ENCODE assay signal across 10 cellular contexts in the genomic region with DNA sequence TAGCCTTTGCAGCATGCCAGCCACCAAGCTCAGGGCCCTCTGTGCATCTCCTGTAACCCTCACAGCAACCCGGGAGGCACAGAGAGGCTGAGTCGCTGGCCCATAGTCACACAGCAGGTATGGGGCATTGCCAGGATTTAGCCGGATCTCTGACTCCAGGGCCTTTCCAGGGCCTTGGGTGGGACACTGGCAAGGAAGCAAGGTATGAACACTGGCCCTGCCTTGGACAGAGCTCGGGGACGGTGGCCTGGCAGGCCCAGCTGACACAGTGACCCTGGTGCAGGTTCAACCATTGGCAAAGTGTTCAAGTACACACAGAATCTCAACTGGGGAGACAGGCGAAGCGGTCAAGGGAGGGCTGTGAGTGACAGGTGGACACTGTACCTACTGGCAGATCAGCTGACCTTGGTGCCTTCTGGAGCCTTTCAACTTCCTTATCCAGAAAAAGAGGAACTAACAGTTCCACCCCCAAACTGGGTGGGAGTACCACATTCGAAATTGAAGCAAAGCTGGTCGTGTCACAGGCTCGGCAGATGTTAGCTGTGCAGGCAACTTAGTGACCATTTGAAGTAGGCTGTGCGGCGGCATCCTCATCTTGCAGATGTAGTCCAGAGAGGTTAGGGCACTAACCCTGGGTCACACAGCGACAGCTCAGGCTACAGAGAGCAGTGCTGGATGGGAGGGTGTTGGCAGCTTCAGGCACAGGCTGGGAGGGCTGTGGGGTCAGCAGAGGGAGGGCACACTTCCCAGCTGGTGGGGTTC.
DNase-seq lines count a peak whose midpoint lies in the region; ATAC-seq and TF ChIP-seq lines count a peak whose summit lies in the region.
"Had no signal": no experiment of that assay in that cellular context is flagged by ENCODE, and none has a peak within 500 bp of the region (broad histone marks: within the 10 kb centered on the region; RNA-seq: fewer than 3 reads in every experiment).

No MANE protein-coding gene starts in this region.

- no peak overlapping the region for H3K4me2 ChIP-seq in neuronal stem cell (ENCODE audit: insufficient read depth, low read length, poor library complexity, severe bottlenecking)

- no peak overlapping the region for H2AK5ac ChIP-seq in neuronal stem cell (ENCODE audit: low read depth, low read length)

- no peak overlapping the region for H3K9ac ChIP-seq in neuronal stem cell (ENCODE audit: low read depth, low read length, poor library complexity)

- no peak overlapping the region for H2AFZ ChIP-seq in neuronal stem cell (ENCODE audit: low read length)

- H3K4me1 ChIP-seq in esophagus (ENCODE audit: control insufficient read depth in 2 of 2, insufficient read depth in 2 of 2, low read length in 1 of 2) (peaks cover 23 to 63% of the 10 kb centered on the region in 2 donors), gastrocnemius medialis (peaks cover 62 to 80% of the 10 kb centered on the region in 2 donors), neuronal stem cell (ENCODE audit: control insufficient read depth in 2 of 2, insufficient read depth in 1 of 2, low read depth in 1 of 2, low read length in 2 of 2) (peaks cover 40 to 52% of the 10 kb centered on the region in 2 donors)

- no peak overlapping the region for H2BK5ac ChIP-seq in neuronal stem cell (ENCODE audit: low read length)

- H3K27me3 ChIP-seq in esophagus (ENCODE audit: control insufficient read depth in 1 of 2, insufficient read depth in 2 of 2, low read length in 2 of 2) (no peaks in the 10 kb centered on the region), gastrocnemius medialis (no peaks in the 10 kb centered on the region), neuronal stem cell (ENCODE audit: control insufficient read depth in 3 of 3, insufficient read depth in 3 of 3, low read depth in 1 of 3, low read length in 3 of 3) (no peaks in the 10 kb centered on the region)

- H3K79me1 ChIP-seq in neuronal stem cell (ENCODE audit: low read depth, low read length) = peaks cover 28% of the 10 kb centered on the region

- ATAC-seq in gastrocnemius medialis = no peak

- H3K23ac ChIP-seq in neuronal stem cell (ENCODE audit: low read depth, low read length, poor library complexity) = no peak overlapping the region

- WGBS in esophagus, 2 donors = 60 to 67% methylated on average over 13 of the region's 13 CpGs
- WGBS in neuronal stem cell (ENCODE audit: extremely low coverage in 2 of 2, insufficient read length in 2 of 2, insufficient replicate concordance in 1 of 2), 2 donors = no CpG with 5 or more reads among the region's 13 CpGs

- TF ChIP-seq POLR2A in gastrocnemius medialis (IDR thresholded peaks at IDR 0.05) = no peak

- H3K18ac ChIP-seq in neuronal stem cell (ENCODE audit: low read length) = no peak overlapping the region

- TF ChIP-seq CTCF in RWPE1 (conservative IDR thresholded peaks at IDR 0.05; ENCODE audit: low read depth) (no peak), gastrocnemius medialis (IDR thresholded peaks at IDR 0.05 in 4 of 5, conservative IDR thresholded peaks at IDR 0.05 in 1 of 5) (no peak)

- CTCF ChIA-PET in RWPE1 (lab: Yijun Ruan, JAX) = interaction anchor here (0.6 to 2.2 kb wide), 3 partner anchors 67 to 701 kb away, joined by 4 to 6 read pairs (median 5); no protein-coding TSS in a partner anchor

- no peak overlapping the region for H4K91ac ChIP-seq in neuronal stem cell (ENCODE audit: low read depth, low read length, poor library complexity)

- H3K27ac ChIP-seq in RWPE1 = peak overlapping the region; percentile 98
- peak overlapping the region; percentile 82 to 92 for H3K27ac ChIP-seq in esophagus (ENCODE audit: low read depth in 2 of 2, low read length in 1 of 2)
- H3K27ac ChIP-seq in gastrocnemius medialis = peak overlapping the region; percentile 85 to 92 (median 86)
- no peak overlapping the region for H3K27ac ChIP-seq in neuronal stem cell (replicated peaks; ENCODE audit: low read length)

- no peak overlapping the region for H2BK15ac ChIP-seq in neuronal stem cell (ENCODE audit: low read length)

- no peak overlapping the region for H3K14ac ChIP-seq in neuronal stem cell (ENCODE audit: low read length)

- no peak overlapping the region for H2BK12ac ChIP-seq in neuronal stem cell (ENCODE audit: low read length)

- no peak overlapping the region for H3K4ac ChIP-seq in neuronal stem cell (ENCODE audit: low read length)

- H3K36me3 ChIP-seq in esophagus (ENCODE audit: control insufficient read depth in 2 of 2, insufficient read depth in 2 of 2, low read length in 1 of 2) = no peaks in the 10 kb centered on the region
- no peaks in the 10 kb centered on the region for H3K36me3 ChIP-seq in gastrocnemius medialis
- peaks cover 0 to 1% of the 10 kb centered on the region in 2 donors for H3K36me3 ChIP-seq in neuronal stem cell (replicated peaks in 1 of 2; ENCODE audit: control insufficient read depth in 2 of 2, insufficient read depth in 2 of 2, low read length in 2 of 2)

- DNase-seq in GF-D8 (lab: John Stamatoyannopoulos, UW) = peak; percentile 69
- DNase-seq in RWPE1 (ENCODE audit: low spot score) = no peak
- DNase-seq in gastrocnemius medialis = no peak
- DNase-seq in D341Med (ENCODE audit: low spot score) = no peak
- DNase-seq in NCI-H1105 (lab: John Stamatoyannopoulos, UW) = no peak
- DNase-seq in SW 1271 (lab: John Stamatoyannopoulos, UW) = no peak
- DNase-seq in neuronal stem cell (ENCODE audit: low spot score) = no peak
- DNase-seq: stimulated activated CD8-positive, alpha-beta memory T cell treated with anti-CD3 and anti-CD28 coated beads, Interleukin-4, amount 100 ng/mL, for 48 hours had no signal

- POLR2A ChIA-PET in RWPE1 (lab: Yijun Ruan, JAX; ENCODE audit: low non-redundant PET) = interaction anchor here (0.5 to 0.9 kb wide), 2 partner anchors 10 to 165 kb away, joined by 4 to 5 read pairs; no protein-coding TSS in a partner anchor

- no peak overlapping the region for H4K8ac ChIP-seq in neuronal stem cell (ENCODE audit: low read depth, low read length)

- in situ Hi-C loops in gastrocnemius medialis (cut with MboI; ENCODE audit: low sequenced_read_pairs in 4 of 4) = loop anchor here in 2 of 4 donors (5.0 to 10.0 kb wide), 3 partner anchors 64 to 103 kb away; no protein-coding TSS in a partner anchor

- intact Hi-C loops in gastrocnemius medialis (cut with DNase I; ENCODE audit: low total_unique reads) = no loop called here

- no peak overlapping the region for H2BK120ac ChIP-seq in neuronal stem cell (ENCODE audit: low read depth, low read length)

- peaks cover 0 to 2% of the 10 kb centered on the region in 2 donors for H3K9me3 ChIP-seq in esophagus (ENCODE audit: control insufficient read depth in 2 of 2, insufficient read depth in 1 of 2, low read depth in 1 of 2, low read length in 1 of 2)
- H3K9me3 ChIP-seq in gastrocnemius medialis = no peaks in the 10 kb centered on the region
- H3K9me3 ChIP-seq in neuronal stem cell (replicated peaks in 1 of 2; ENCODE audit: control insufficient read depth in 2 of 2, insufficient read depth in 1 of 2, low read depth in 1 of 2, low read length in 2 of 2) = no peaks in the 10 kb centered on the region

- H3K4me3 ChIP-seq in esophagus (ENCODE audit: low read depth in 1 of 2, low read length in 2 of 2) (no peak overlapping the region), gastrocnemius medialis (no peak overlapping the region), neuronal stem cell (ENCODE audit: low read length in 2 of 2) (no peak overlapping the region)
- H3K4me3 ChIP-seq: lung had no signal
